ENCODE assay signal across 11 cellular contexts in the genomic region with DNA sequence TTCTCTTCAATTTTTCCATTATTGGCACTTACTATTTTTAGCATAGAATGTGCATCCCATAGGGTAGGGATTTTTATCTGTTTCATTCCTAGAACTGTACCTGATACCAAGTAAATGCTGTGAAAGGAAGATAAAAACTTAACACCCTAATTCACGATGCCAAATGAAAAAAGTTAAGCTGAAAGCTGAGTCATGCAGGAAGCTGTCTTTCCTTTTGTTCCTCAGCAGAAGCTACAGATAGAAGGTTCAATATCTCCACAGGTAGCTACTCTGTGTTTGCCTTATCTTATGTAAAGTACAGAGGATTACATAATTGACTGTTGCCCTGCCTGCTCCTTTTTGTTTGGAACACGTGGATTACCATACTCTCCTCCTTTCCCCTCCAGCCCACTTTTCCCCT.
DNase-seq lines count a peak whose midpoint lies in the region; ATAC-seq and TF ChIP-seq lines count a peak whose summit lies in the region.
"Had no signal": no experiment of that assay in that cellular context is flagged by ENCODE, and none has a peak within 500 bp of the region (broad histone marks: within the 10 kb centered on the region; RNA-seq: fewer than 3 reads in every experiment).

No MANE protein-coding gene starts in this region.

- no peak overlapping the region for H3K4me3 Mint-ChIP-seq in activated CD8-positive, alpha-beta T cell treated with anti-CD3 and anti-CD28 coated beads, Interleukin-2, amount 10 ng/mL, durations not matched to agents 7 days and 5 days
- H3K4me3 Mint-ChIP-seq in CD8-positive, alpha-beta memory T cell: no peak overlapping the region
- H3K4me3 Mint-ChIP-seq: effector memory CD8-positive, alpha-beta T cell had no signal

- WGBS in tibial nerve, 2 donors: 56 to 62% methylated on average over 2 of the region's 2 CpGs

- H3K9me3 Mint-ChIP-seq in activated CD8-positive, alpha-beta T cell treated with anti-CD3 and anti-CD28 coated beads, Interleukin-2, amount 10 ng/mL, durations not matched to agents 7 days and 5 days (ENCODE audit: insufficient read depth): no peaks in the 10 kb centered on the region
- no peaks in the 10 kb centered on the region for H3K9me3 Mint-ChIP-seq in CD8-positive, alpha-beta memory T cell
- H3K9me3 Mint-ChIP-seq: effector memory CD8-positive, alpha-beta T cell had no signal

- H3K27me3 ChIP-seq in CD8-positive, alpha-beta memory T cell (ENCODE audit: insufficient read depth, low read length, poor library complexity, severe bottlenecking): no peaks in the 10 kb centered on the region
- H3K27me3 ChIP-seq in tibial nerve: no peaks in the 10 kb centered on the region

- H3K9me3 ChIP-seq in KOPT-K1 (ENCODE audit: insufficient read depth, low read length, poor library complexity, severe bottlenecking) (no peaks in the 10 kb centered on the region), tibial nerve (no peaks in the 10 kb centered on the region)
- no peaks in the 10 kb centered on the region for H3K9me3 ChIP-seq in CD8-positive, alpha-beta memory T cell (ENCODE audit: low read length)

- intact Hi-C loops in left colon (cut with DNase I, micrococcal nuclease): no loop called here

- peaks cover 39% of the 10 kb centered on the region for H3K36me3 Mint-ChIP-seq in activated CD8-positive, alpha-beta T cell treated with anti-CD3 and anti-CD28 coated beads, Interleukin-2, amount 10 ng/mL, durations not matched to agents 7 days and 5 days (ENCODE audit: low read depth)
- H3K36me3 Mint-ChIP-seq in CD8-positive, alpha-beta memory T cell: peaks cover 24 to 53% (median 45%) of the 10 kb centered on the region in 3 donors

- H3K27ac Mint-ChIP-seq in activated CD8-positive, alpha-beta T cell treated with anti-CD3 and anti-CD28 coated beads, Interleukin-2, amount 10 ng/mL, durations not matched to agents 7 days and 5 days: peak overlapping the region; percentile 55
- no peak overlapping the region for H3K27ac Mint-ChIP-seq in CD8-positive, alpha-beta memory T cell
- H3K27ac Mint-ChIP-seq: effector memory CD8-positive, alpha-beta T cell had no signal

- DNase-seq in activated CD8-positive, alpha-beta T cell treated with anti-CD3 and anti-CD28 coated beads, Interleukin-2, amount 10 ng/mL, durations not matched to agents 7 days and 5 days: no peak
- DNase-seq in left colon: no peak
- DNase-seq in CD8-positive, alpha-beta memory T cell: no peak
- DNase-seq in tibial nerve (ENCODE audit: low spot score in 2 of 2): no peak
- DNase-seq: DMS79; effector memory CD8-positive, alpha-beta T cell; NCI-H187 treated with DMSO at 0.1 percent for 48 hours had no signal

- CTCF ChIA-PET in activated CD8-positive, alpha-beta T cell treated with anti-CD3 and anti-CD28 coated beads, Interleukin-2, amount 10 ng/mL, durations not matched to agents 7 days and 5 days (lab: Charles Lee): interaction anchor here (1.0 to 1.5 kb wide), 2 partner anchors 122 to 135 kb away, joined by 3 read pairs; no protein-coding TSS in a partner anchor
- CTCF ChIA-PET in CD8-positive, alpha-beta memory T cell (lab: Charles Lee): no interaction called here

- no peaks in the 10 kb centered on the region for H3K27me3 Mint-ChIP-seq in activated CD8-positive, alpha-beta T cell treated with anti-CD3 and anti-CD28 coated beads, Interleukin-2, amount 10 ng/mL, durations not matched to agents 7 days and 5 days (ENCODE audit: low read depth)
- no peaks in the 10 kb centered on the region for H3K27me3 Mint-ChIP-seq in CD8-positive, alpha-beta memory T cell
- H3K27me3 Mint-ChIP-seq: effector memory CD8-positive, alpha-beta T cell had no signal

- no peak for TF ChIP-seq EP300 in tibial nerve (IDR thresholded peaks at IDR 0.05)

- H3K4me3 ChIP-seq in CD8-positive, alpha-beta memory T cell (ENCODE audit: low read length): no peak overlapping the region
- H3K4me3 ChIP-seq in tibial nerve: no peak overlapping the region

- H3K4me1 Mint-ChIP-seq in activated CD8-positive, alpha-beta T cell treated with anti-CD3 and anti-CD28 coated beads, Interleukin-2, amount 10 ng/mL, durations not matched to agents 7 days and 5 days (ENCODE audit: low read depth): peaks cover 10% of the 10 kb centered on the region
- H3K4me1 Mint-ChIP-seq in CD8-positive, alpha-beta memory T cell: peaks cover 0 to 7% (median 7%) of the 10 kb centered on the region in 3 donors

- H3K27ac ChIP-seq in KOPT-K1 (ENCODE audit: low read depth, low read length, poor library complexity, severe bottlenecking) (peak overlapping the region; percentile 8), tibial nerve (no peak overlapping the region)
- no peak overlapping the region for H3K27ac ChIP-seq in CD8-positive, alpha-beta memory T cell (ENCODE audit: low read depth, low read length)

- H3K36me3 ChIP-seq in KOPT-K1 (ENCODE audit: insufficient read depth, low read length) (no peaks in the 10 kb centered on the region; the same call in 1 of the 2 replicates), tibial nerve (peaks cover 0 to 43% (median 0%) of the 10 kb centered on the region in 3 donors)
- no peaks in the 10 kb centered on the region for H3K36me3 ChIP-seq in CD8-positive, alpha-beta memory T cell (ENCODE audit: insufficient read depth, low read length)

- no peak for TF ChIP-seq POLR2A in tibial nerve (IDR thresholded peaks at IDR 0.05)

- ATAC-seq in GM18502 (IDR thresholded peaks at IDR 0.05; ENCODE audit: poor library complexity, unreplicated experiment): peak; percentile 60
- ATAC-seq in activated CD8-positive, alpha-beta T cell treated with anti-CD3 and anti-CD28 coated beads, Interleukin-2, amount 10 ng/mL, durations not matched to agents 7 days and 5 days: peak; percentile 42
- peak; percentile 78 for ATAC-seq in left colon
- no peak for ATAC-seq in GM18858 (IDR thresholded peaks at IDR 0.05; ENCODE audit: unreplicated experiment)
- no peak for ATAC-seq in HG03139 (IDR thresholded peaks at IDR 0.05; ENCODE audit: unreplicated experiment)
- ATAC-seq: effector memory CD8-positive, alpha-beta T cell had no signal

- POLR2A ChIA-PET in activated CD8-positive, alpha-beta T cell treated with anti-CD3 and anti-CD28 coated beads, Interleukin-2, amount 10 ng/mL, durations not matched to agents 7 days and 5 days (lab: Charles Lee): no interaction called here
- POLR2A ChIA-PET in CD8-positive, alpha-beta memory T cell (lab: Charles Lee): no interaction called here

- TF ChIP-seq CTCF in tibial nerve (IDR thresholded peaks at IDR 0.05): no peak

- H3K4me1 ChIP-seq in CD8-positive, alpha-beta memory T cell (ENCODE audit: insufficient read depth, low read length): no peaks in the 10 kb centered on the region
- no peaks in the 10 kb centered on the region for H3K4me1 ChIP-seq in tibial nerve

Comparison
In these comparisons a context has a peak if more than half of its experiments do, and no peak if none do; other contexts are left out.
1. ATAC-seq: peak in GM18502 (single experiment), activated CD8-positive, alpha-beta T cell treated with anti-CD3 and anti-CD28 coated beads, Interleukin-2, amount 10 ng/mL, durations not matched to agents 7 days and 5 days (single experiment) and left colon (single experiment); none in GM18858 (single experiment) and HG03139 (single experiment).